ENCODE assay signal across 11 cellular contexts in genomic region chr7:45583296-45583695, GRCh38.
"Had no signal": no experiment of that assay in that cellular context is flagged by ENCODE, and none has a peak within 500 bp of the region (broad histone marks: within the 10 kb centered on the region; RNA-seq: fewer than 3 reads in every experiment).

No MANE protein-coding gene starts in this region.

- H3K27me3 ChIP-seq: uterus had no signal

- DNase-seq: activated CD4-positive, alpha-beta T cell treated with anti-CD3 and anti-CD28 coated beads for 4 hours; activated CD8-positive, alpha-beta memory T cell treated with anti-CD3 and anti-CD28 coated beads, Interleukin-2, amount 50 U/mL, for 48 hours; activated CD8-positive, alpha-beta T cell treated with anti-CD3 and anti-CD28 coated beads, Interleukin-2, amount 10 ng/mL, durations not matched to agents 7 days and 5 days; activated naive CD4-positive, alpha-beta T cell treated with anti-CD3 and anti-CD28 coated beads, Interleukin-2, amount 10 ng/mL, durations not matched to agents 7 days and 5 days; effector memory CD4-positive, alpha-beta T cell; lower lobe of right lung; naive thymus-derived CD4-positive, alpha-beta T cell; SW 1271; uterus had no signal

- ATAC-seq: activated CD8-positive, alpha-beta T cell treated with anti-CD3 and anti-CD28 coated beads, Interleukin-2, amount 10 ng/mL, durations not matched to agents 7 days and 5 days; naive thymus-derived CD4-positive, alpha-beta T cell had no signal

- H3K36me3 ChIP-seq: lower lobe of right lung, tibial artery, uterus had no signal

- H3K9me3 ChIP-seq: lower lobe of right lung, tibial artery, uterus had no signal

- H3K4me1 ChIP-seq: lower lobe of right lung, uterus had no signal

- H3K4me3 ChIP-seq: lower lobe of right lung, tibial artery, uterus had no signal

- H3K27ac ChIP-seq: epithelial cell of prostate, lower lobe of right lung, tibial artery, uterus had no signal
